ENCODE assay signal across 16 cellular contexts in the genomic region with DNA sequence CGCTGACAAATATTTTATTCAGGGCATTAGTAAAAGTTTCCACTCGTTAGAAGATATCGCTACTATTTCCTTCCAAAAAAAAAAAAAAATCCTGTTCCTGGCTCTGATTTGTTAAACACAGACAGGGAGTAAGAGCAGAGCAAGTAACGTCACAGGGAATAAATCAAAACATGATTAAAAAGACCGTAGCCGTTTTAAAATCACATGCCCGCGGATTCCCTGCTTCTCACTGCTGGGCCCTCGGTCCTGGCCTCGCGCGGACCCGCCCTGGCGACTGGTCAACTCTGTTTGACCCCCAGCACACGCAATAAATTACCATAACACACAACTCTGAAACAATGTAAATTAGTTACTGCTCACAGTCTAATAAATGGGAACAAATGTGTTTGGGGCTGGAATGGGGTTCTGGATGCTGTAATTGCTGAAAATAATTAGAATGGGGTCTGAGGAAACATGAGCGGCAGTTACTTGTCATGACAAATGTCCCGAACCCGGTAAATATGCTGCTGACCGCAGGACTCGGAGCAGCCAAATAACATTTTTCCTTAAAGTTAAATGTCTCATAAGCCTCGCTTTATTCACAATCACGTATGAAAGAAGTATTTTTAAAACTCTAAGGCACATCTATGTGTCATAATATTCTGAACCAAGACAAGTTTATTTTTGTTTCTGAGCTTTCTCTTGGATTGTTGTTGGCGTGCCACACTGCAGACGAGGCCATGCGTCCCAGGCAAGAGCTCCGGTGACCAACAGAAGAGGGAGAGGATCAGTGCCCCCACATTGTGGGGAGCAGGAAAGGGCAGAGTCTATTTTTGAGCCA. TPM values are rescaled to one million over a fixed set of nuclear protein-coding genes. Genes with fewer than 3 reads are reported as not detected.
DNase-seq lines count a peak whose midpoint lies in the region; ATAC-seq and TF ChIP-seq lines count a peak whose summit lies in the region.
"Had no signal": no experiment of that assay in that cellular context is flagged by ENCODE, and none has a peak within 500 bp of the region (broad histone marks: within the 10 kb centered on the region; RNA-seq: fewer than 3 reads in every experiment).

No MANE protein-coding gene starts in this region.

- H3K27ac ChIP-seq in left lung, result no peak overlapping the region
- H3K27ac ChIP-seq in skeletal muscle tissue (ENCODE audit: low read depth, low read length), result peak overlapping the region; percentile 74

- H3K4me3 ChIP-seq in left lung, result no peak overlapping the region
- H3K4me3 ChIP-seq in skeletal muscle tissue (ENCODE audit: low read length in 3 of 3), result peak overlapping the region; percentile 27 to 62 (median 41)

- no peaks in the 10 kb centered on the region for H3K4me1 ChIP-seq in left lung
- H3K4me1 ChIP-seq in skeletal muscle tissue (ENCODE audit: control insufficient read depth in 3 of 3, insufficient read depth in 3 of 3, low read length in 3 of 3), result peaks cover 52 to 82% (median 53%) of the 10 kb centered on the region in 3 donors

- TF ChIP-seq CTCF in left lung (IDR thresholded peaks at IDR 0.05) (no peak), GM10266 (IDR thresholded peaks at IDR 0.05; ENCODE audit: control insufficient read depth, insufficient read depth, low read depth, missing control alignments) (no peak)

- H3K27me3 ChIP-seq in left lung (peaks cover 0 to 60% of the 10 kb centered on the region in 2 donors), skeletal muscle tissue (ENCODE audit: control insufficient read depth in 3 of 3, insufficient read depth in 3 of 3, low read length in 3 of 3) (peaks cover 0 to 4% (median 3%) of the 10 kb centered on the region in 3 donors)

- intact Hi-C loops in left lung (cut with DNase I), result no loop called here

- DNase-seq in COLO829 (ENCODE audit: low spot score), result peak; percentile 79
- DNase-seq in fibroblast of gingiva (ENCODE audit: low read depth), result peak; percentile 39
- peak in 1 of 2 donors; percentile 25 for DNase-seq in left lung
- DNase-seq in GF-D8 (lab: John Stamatoyannopoulos, UW), result no peak
- DNase-seq in DMS114 treated with DMSO at 0.1 percent for 48 hours (lab: John Stamatoyannopoulos, UW; ENCODE audit: unreplicated experiment), result no peak
- DNase-seq in GM10266 (ENCODE audit: extremely low spot score), result no peak
- DNase-seq: activated CD8-positive, alpha-beta T cell treated with anti-CD3 and anti-CD28 coated beads, Interleukin-2, amount 10 ng/mL, durations not matched to agents 7 days and 5 days; amygdala; H9; KBM-7; mesendoderm; NCI-H1417 treated with DMSO at 0.1 percent for 48 hours; NCI-H345 had no signal

- H3K36me3 ChIP-seq in left lung (no peaks in the 10 kb centered on the region), skeletal muscle tissue (ENCODE audit: control insufficient read depth in 3 of 3, insufficient read depth in 3 of 3, low read length in 3 of 3) (no peaks in the 10 kb centered on the region)

- no peaks in the 10 kb centered on the region for H3K9me3 ChIP-seq in left lung
- H3K9me3 ChIP-seq in skeletal muscle tissue (ENCODE audit: control insufficient read depth in 3 of 3, low read length in 3 of 3), result no peaks in the 10 kb centered on the region

- peak; percentile 41 for ATAC-seq in left lung
- ATAC-seq in HG02870 (IDR thresholded peaks at IDR 0.05; ENCODE audit: unreplicated experiment), result no peak
- ATAC-seq: activated CD8-positive, alpha-beta T cell treated with anti-CD3 and anti-CD28 coated beads, Interleukin-2, amount 10 ng/mL, durations not matched to agents 7 days and 5 days; SK-N-SH treated with all-trans-retinoic acid at 6 μM for 48 hours had no signal

- H3K9ac ChIP-seq in skeletal muscle tissue (ENCODE audit: low read depth in 1 of 3, low read length in 3 of 3), result peak overlapping the region; percentile 24 to 69 (median 51)

RNA-seq across cellular contexts. Expression of a gene that starts 17.9 kb away (rescaled TPM):
- under 1 TPM in 1 of 2 donors, not detected in 1; 0.10 TPM for total RNA-seq in left lung
- total RNA-seq in skeletal muscle tissue, result 33.4 TPM
- total RNA-seq: activated CD8-positive, alpha-beta T cell treated with anti-CD3 and anti-CD28 coated beads, Interleukin-2, amount 10 ng/mL, durations not matched to agents 7 days and 5 days had no signal

Comparison
In these comparisons a context has a peak if more than half of its experiments do, and no peak if none do; other contexts are left out.
1. DNase-seq: peak in COLO829 (single experiment) and fibroblast of gingiva (single experiment); none in GF-D8 (single experiment), DMS114 treated with DMSO at 0.1 percent for 48 hours (single experiment) and GM10266 (single experiment).
2. H3K4me3 ChIP-seq: peak in skeletal muscle tissue (3 of 3); none in left lung (0 of 2).
3. RNA of a gene that starts 17.9 kb away (total RNA-seq): 33.4 TPM in skeletal muscle tissue (single experiment); 0.10 TPM in left lung; every median in the first group is over 10 times any median in the second.